Comparison of ENCODE assay signal across 14 cellular contexts in the genomic region with DNA sequence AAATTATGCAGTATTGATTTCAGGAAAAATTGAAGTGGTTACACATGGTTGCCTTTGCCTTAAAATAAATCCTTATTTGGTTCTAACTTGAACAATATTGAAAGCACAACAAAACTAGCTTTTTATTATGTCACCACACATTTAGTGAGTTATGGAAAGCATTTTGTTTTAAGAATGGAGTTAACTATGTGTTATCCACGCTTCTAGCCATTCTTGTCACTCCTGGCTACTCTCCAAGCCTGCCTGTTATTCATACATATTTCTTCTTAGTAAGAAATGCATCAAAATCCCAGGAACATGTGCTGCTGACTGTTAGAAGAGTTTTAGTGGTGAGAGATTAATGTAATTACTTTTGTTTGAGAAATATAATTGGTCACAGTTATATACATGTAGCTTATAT.
DNase-seq lines count a peak whose midpoint lies in the region; ATAC-seq and TF ChIP-seq lines count a peak whose summit lies in the region.
"Had no signal": no experiment of that assay in that cellular context is flagged by ENCODE, and none has a peak within 500 bp of the region (broad histone marks: within the 10 kb centered on the region; RNA-seq: fewer than 3 reads in every experiment).

No MANE protein-coding gene starts in this region.

- no peak for TF ChIP-seq POLR2A in esophagus squamous epithelium (IDR thresholded peaks at IDR 0.05)

- TF ChIP-seq CTCF in BJ (IDR thresholded peaks at IDR 0.05; ENCODE audit: insufficient read depth, low read depth, low read length) (no peak), RWPE2 (IDR thresholded peaks at IDR 0.05; ENCODE audit: poor library complexity, severe bottlenecking) (no peak), esophagus squamous epithelium (IDR thresholded peaks at IDR 0.05) (no peak), osteoblast (IDR thresholded peaks at IDR 0.05; ENCODE audit: extremely low read depth, low read depth, low read length) (no peak), glutamatergic neuron (IDR thresholded peaks at IDR 0.05; ENCODE audit: partially characterized antibody, unreplicated experiment) (no peak)

- intact Hi-C loops in esophagus squamous epithelium (cut with DNase I): no loop called here

- H3K4me1 ChIP-seq in RWPE2 (ENCODE audit: insufficient read depth, poor library complexity, severe bottlenecking) (peaks cover 26% of the 10 kb centered on the region), esophagus squamous epithelium (peaks cover 0 to 21% (median 4%) of the 10 kb centered on the region in 3 donors), osteoblast (ENCODE audit: insufficient read depth, low read length) (peaks cover 44% of the 10 kb centered on the region)

- peak overlapping the region; percentile 70 for H3K4me2 ChIP-seq in osteoblast (ENCODE audit: insufficient read depth, low read length)

- H3K36me3 Mint-ChIP-seq in glutamatergic neuron (ENCODE audit: unreplicated experiment): no peaks in the 10 kb centered on the region
- H3K36me3 Mint-ChIP-seq: CD4-positive, CD25-positive, alpha-beta regulatory T cell; stimulated activated effector memory CD8-positive, alpha-beta T cell treated with anti-CD3 and anti-CD28 coated beads, Interleukin-12 subunit alpha, Interleukin-12 subunit beta, amount 100 ng/mL, for 72 hours had no signal

- WGBS in esophagus squamous epithelium, 2 donors: 22 to 31% methylated on average over 1 of the region's 1 CpG

- CTCF ChIA-PET in BJ (lab: Yijun Ruan, JAX): no interaction called here

- no peaks in the 10 kb centered on the region for H3K27me3 Mint-ChIP-seq in glutamatergic neuron (ENCODE audit: unreplicated experiment)
- H3K27me3 Mint-ChIP-seq: CD4-positive, CD25-positive, alpha-beta regulatory T cell had no signal

- peak overlapping the region; percentile 97 for H3K27ac ChIP-seq in RWPE2 (ENCODE audit: poor library complexity, severe bottlenecking)
- H3K27ac ChIP-seq in esophagus squamous epithelium: peak overlapping the region in 3 of 4 donors; percentile 28 to 72 (median 71)
- peak overlapping the region; percentile 67 for H3K27ac ChIP-seq in osteoblast (ENCODE audit: low read depth, low read length)

- H4K20me1 ChIP-seq in osteoblast (ENCODE audit: insufficient read depth, low read length): no peaks in the 10 kb centered on the region

- DNase-seq in BJ (ENCODE audit: low read depth) (peak; percentile 17), RWPE2 (ENCODE audit: low spot score) (no peak), esophagus squamous epithelium (lab: John Stamatoyannopoulos, UW) (no peak), osteoblast (ENCODE audit: insufficient read length, low spot score, missing footprints) (peak; percentile 78), glutamatergic neuron (no peak), NCI-H146 treated with DMSO at 0.1 percent for 48 hours (lab: John Stamatoyannopoulos, UW; ENCODE audit: unreplicated experiment) (no peak)
- DNase-seq: activated T-cell treated with anti-CD3 and anti-CD28 coated beads, Interleukin-2, amount 50 U/mL, for 4 hours; aorta; CD4-positive, CD25-positive, alpha-beta regulatory T cell; NCI-H69 had no signal

- H3K9me3 Mint-ChIP-seq in glutamatergic neuron (ENCODE audit: unreplicated experiment): no peaks in the 10 kb centered on the region
- H3K9me3 Mint-ChIP-seq: stimulated activated effector memory CD8-positive, alpha-beta T cell treated with anti-CD3 and anti-CD28 coated beads, Interleukin-12 subunit alpha, Interleukin-12 subunit beta, amount 100 ng/mL, for 72 hours had no signal

- ATAC-seq in RWPE2 (ENCODE audit: low read depth) (no peak), GM21825 (IDR thresholded peaks at IDR 0.05; ENCODE audit: unreplicated experiment) (no peak), HG02970 (IDR thresholded peaks at IDR 0.05; ENCODE audit: low FRiP score, unreplicated experiment) (no peak)
- ATAC-seq: activated CD4-positive, CD25-positive, alpha-beta regulatory T cell treated with anti-CD3 and anti-CD28 coated beads, Interleukin-2, amount 50 U/mL, for 24 hours; activated T-cell treated with anti-CD3 and anti-CD28 coated beads, Interleukin-2, amount 50 U/mL, for 4 hours; stimulated activated effector memory CD8-positive, alpha-beta T cell treated with anti-CD3 and anti-CD28 coated beads, Interleukin-12 subunit alpha, Interleukin-12 subunit beta, amount 100 ng/mL, for 72 hours had no signal

- no peaks in the 10 kb centered on the region for H3K79me2 ChIP-seq in osteoblast (ENCODE audit: insufficient read depth, low read length)

- H2AFZ ChIP-seq in osteoblast (ENCODE audit: low read length): no peak overlapping the region

- no peak overlapping the region for H3K4me3 ChIP-seq in BJ (ENCODE audit: low read depth, low read length)
- H3K4me3 ChIP-seq in RWPE2 (ENCODE audit: severe bottlenecking): no peak overlapping the region
- H3K4me3 ChIP-seq in esophagus squamous epithelium: no peak overlapping the region
- H3K4me3 ChIP-seq in osteoblast (ENCODE audit: insufficient read depth, low read length): no peak overlapping the region

- H3K4me1 Mint-ChIP-seq in glutamatergic neuron (ENCODE audit: low read depth, unreplicated experiment): no peaks in the 10 kb centered on the region
- H3K4me1 Mint-ChIP-seq: CD4-positive, CD25-positive, alpha-beta regulatory T cell; stimulated activated effector memory CD8-positive, alpha-beta T cell treated with anti-CD3 and anti-CD28 coated beads, Interleukin-12 subunit alpha, Interleukin-12 subunit beta, amount 100 ng/mL, for 72 hours had no signal

- no peak overlapping the region for H3K4me3 Mint-ChIP-seq in glutamatergic neuron (ENCODE audit: unreplicated experiment)
- H3K4me3 Mint-ChIP-seq: activated T-cell treated with anti-CD3 and anti-CD28 coated beads, Interleukin-2, amount 50 U/mL, for 4 hours; CD4-positive, CD25-positive, alpha-beta regulatory T cell; stimulated activated effector memory CD8-positive, alpha-beta T cell treated with anti-CD3 and anti-CD28 coated beads, Interleukin-12 subunit alpha, Interleukin-12 subunit beta, amount 100 ng/mL, for 72 hours had no signal

- H3K27me3 ChIP-seq in BJ (ENCODE audit: control insufficient read depth, insufficient read depth, low read length): no peaks in the 10 kb centered on the region
- H3K27me3 ChIP-seq in RWPE2 (ENCODE audit: insufficient read depth, poor library complexity, severe bottlenecking): no peaks in the 10 kb centered on the region
- H3K27me3 ChIP-seq in esophagus squamous epithelium: no peaks in the 10 kb centered on the region
- no peaks in the 10 kb centered on the region for H3K27me3 ChIP-seq in osteoblast (ENCODE audit: insufficient read depth, low read length)

- POLR2A ChIA-PET in BJ (lab: Charles Lee): no interaction called here

- H3K9me3 ChIP-seq in RWPE2 (ENCODE audit: severe bottlenecking) (no peaks in the 10 kb centered on the region), esophagus squamous epithelium (no peaks in the 10 kb centered on the region), osteoblast (ENCODE audit: low read depth, low read length) (no peaks in the 10 kb centered on the region)

- H3K27ac Mint-ChIP-seq in glutamatergic neuron (ENCODE audit: unreplicated experiment): no peak overlapping the region
- H3K27ac Mint-ChIP-seq: CD4-positive, CD25-positive, alpha-beta regulatory T cell; stimulated activated effector memory CD8-positive, alpha-beta T cell treated with anti-CD3 and anti-CD28 coated beads, Interleukin-12 subunit alpha, Interleukin-12 subunit beta, amount 100 ng/mL, for 72 hours had no signal

- no peaks in the 10 kb centered on the region for H3K36me3 ChIP-seq in BJ (ENCODE audit: control insufficient read depth, insufficient read depth, low read length)
- no peaks in the 10 kb centered on the region for H3K36me3 ChIP-seq in RWPE2 (ENCODE audit: low read depth)
- no peaks in the 10 kb centered on the region for H3K36me3 ChIP-seq in esophagus squamous epithelium
- no peaks in the 10 kb centered on the region for H3K36me3 ChIP-seq in osteoblast (ENCODE audit: insufficient read depth, low read length)

Comparison
In these comparisons a context has a peak if more than half of its experiments do, and no peak if none do; other contexts are left out.
1. DNase-seq: peak in BJ (single experiment) and osteoblast (single experiment); none in RWPE2 (single experiment), esophagus squamous epithelium (single experiment), glutamatergic neuron (single experiment) and NCI-H146 treated with DMSO at 0.1 percent for 48 hours (single experiment).
2. Peak in every context shown above with its lines, with median percentiles within 50 percentile points of each other: H3K27ac ChIP-seq.